ENCODE assay signal across 9 cellular contexts in genomic region chr5:172939045-172939444, GRCh38. TPM values are rescaled to one million over a fixed set of nuclear protein-coding genes. Genes with fewer than 3 reads are reported as not detected.
DNase-seq lines count a peak whose midpoint lies in the region; ATAC-seq and TF ChIP-seq lines count a peak whose summit lies in the region.
"Had no signal": no experiment of that assay in that cellular context is flagged by ENCODE, and none has a peak within 500 bp of the region (broad histone marks: within the 10 kb centered on the region; RNA-seq: fewer than 3 reads in every experiment).

No MANE protein-coding gene starts in this region.

- in situ Hi-C loops in GM23248 (cut with MboI): loop anchor here (25.0 kb wide), 1 partner anchor 477 kb away; the partner anchor contains the start of gene SH3PXD2B
- in situ Hi-C loops in SK-MEL-5 (cut with HindIII; ENCODE audit: low pct_unique_long_range_greater_than_20kb, low sequenced_read_pairs): no loop called here

- intact Hi-C loops in left cardiac atrium (cut with DNase I): loop anchor here in 1 of 2 donors (10.0 kb wide), 1 partner anchor 164 kb away; the partner anchor contains the start of gene DUSP1

- CTCF ChIA-PET in AG04449 (lab: Yijun Ruan, JAX): interaction anchor here (0.7 to 22.5 kb wide), 19 partner anchors 6 to 229 kb away, joined by 3 to 595 read pairs (median 5); no protein-coding TSS in a partner anchor

- H3K27ac Mint-ChIP-seq in naive thymus-derived CD8-positive, alpha-beta T cell: no peak overlapping the region

- POLR2A ChIA-PET in AG04449 (lab: Yijun Ruan, JAX): interaction anchor here (0.7 kb wide), 1 partner anchor 168 kb away, joined by 5 read pairs; the partner anchor contains the start of gene DUSP1
- POLR2A ChIA-PET in naive thymus-derived CD8-positive, alpha-beta T cell (lab: Charles Lee): interaction anchor here (0.8 kb wide), 1 partner anchor 242 kb away, joined by 3 read pairs; no protein-coding TSS in a partner anchor

- TF ChIP-seq CTCF in AG04449 (IDR thresholded peaks at IDR 0.05; ENCODE audit: insufficient read depth, low read length, missing control alignments): peak; percentile 58

- no peak overlapping the region for H2AFZ ChIP-seq in GM23248

- H3K4me3 Mint-ChIP-seq in naive thymus-derived CD8-positive, alpha-beta T cell: no peak overlapping the region

- peaks cover 0 to 3% (median 0%) of the 10 kb centered on the region in 4 donors for H3K4me1 Mint-ChIP-seq in naive thymus-derived CD8-positive, alpha-beta T cell

- H3K27ac ChIP-seq in GM23248: no peak overlapping the region
- H3K27ac ChIP-seq: left lung had no signal

- no peaks in the 10 kb centered on the region for H3K79me2 ChIP-seq in GM23248 (ENCODE audit: insufficient read depth)

- no peaks in the 10 kb centered on the region for H3K27me3 Mint-ChIP-seq in naive thymus-derived CD8-positive, alpha-beta T cell

- H3K4me1 ChIP-seq in GM23248 (ENCODE audit: insufficient read depth): peaks cover 16% of the 10 kb centered on the region
- H3K4me1 ChIP-seq: left lung had no signal

- H3F3A ChIP-seq in GM23248 (ENCODE audit: insufficient read depth): peaks cover 15% of the 10 kb centered on the region

- no peaks in the 10 kb centered on the region for H4K20me1 ChIP-seq in GM23248 (ENCODE audit: insufficient read depth)

- H3K4me3 ChIP-seq in AG04449 (ENCODE audit: low read depth, low read length) (no peak overlapping the region), GM23248 (no peak overlapping the region)
- H3K4me3 ChIP-seq: left lung had no signal

- no peak overlapping the region for H3K9ac ChIP-seq in GM23248

- no peak overlapping the region for H3K4me2 ChIP-seq in GM23248 (ENCODE audit: unreplicated experiment)

- ATAC-seq in left cardiac atrium: no peak
- ATAC-seq in GM21786 (IDR thresholded peaks at IDR 0.05; ENCODE audit: unreplicated experiment): no peak
- no peak for ATAC-seq in naive thymus-derived CD8-positive, alpha-beta T cell
- ATAC-seq: left lung had no signal

- H3K9me3 Mint-ChIP-seq in naive thymus-derived CD8-positive, alpha-beta T cell: no peaks in the 10 kb centered on the region

- no peaks in the 10 kb centered on the region for H3K9me3 ChIP-seq in GM23248 (ENCODE audit: low read depth)
- H3K9me3 ChIP-seq: left lung had no signal

- no peaks in the 10 kb centered on the region for H3K27me3 ChIP-seq in GM23248 (replicated peaks; ENCODE audit: insufficient read depth)
- H3K27me3 ChIP-seq: left lung had no signal

- WGBS in GM23248 (ENCODE audit: low coverage in 1 of 2, low lambda C conversion rate in 2 of 2, missing lambda C conversion rate in 2 of 2), 2 experiments: 93 to 94% methylated on average over 10 of the region's 10 CpGs

- H3K9me2 ChIP-seq in GM23248 (ENCODE audit: insufficient read depth): no peaks in the 10 kb centered on the region

- H3K36me3 ChIP-seq in GM23248 (ENCODE audit: low read depth): no peaks in the 10 kb centered on the region; the same call in 1 of the 2 replicates

- H3K36me3 Mint-ChIP-seq in naive thymus-derived CD8-positive, alpha-beta T cell: peaks cover 4 to 61% (median 9%) of the 10 kb centered on the region in 3 donors

- DNase-seq in AG04449 (ENCODE audit: low read depth, low spot score): no peak
- DNase-seq in GM23248: peak; percentile 67
- peak; percentile 60 for DNase-seq in SK-MEL-5 (ENCODE audit: low read depth, low spot score)
- peak; percentile 16 for DNase-seq in left cardiac atrium
- DNase-seq in activated effector memory CD4-positive, alpha-beta T cell treated with anti-CD3 and anti-CD28 coated beads, Interleukin-2, amount 50 U/mL, for 16 hours: no peak
- DNase-seq in HT-29 (ENCODE audit: low spot score): no peak
- no peak for DNase-seq in naive thymus-derived CD8-positive, alpha-beta T cell

RNA-seq across cellular contexts. Expression of gene RPL26L1, which starts 20.2 kb away (rescaled TPM):
- 24.3 and 30.7 TPM in 2 replicates for total RNA-seq in GM23248 (2014; rRNA removed; shearing (Covaris generic))
- polyA plus RNA-seq in GM23248 (2016; fragmentation: Nextera tagmentation; extraction: Ambion mirVana): 102 and 104 TPM in 2 replicates
- total RNA-seq in SK-MEL-5 (2014; rRNA removed; shearing (Covaris generic)): 97.8 and 107 TPM in 2 replicates
- 58.1 and 73.8 TPM in 2 replicates for polyA plus RNA-seq in SK-MEL-5 (2015; cell fraction: cytosol; rRNA removed)
- 9.6 and 31.7 TPM in 2 replicates for polyA plus RNA-seq in SK-MEL-5 (2015; cell fraction: nucleus; rRNA removed)
- 10 to 100 TPM; 22.4 to 22.6 TPM for total RNA-seq in left cardiac atrium
- total RNA-seq in HT-29 (2014; rRNA removed; shearing (Covaris generic)): 36.6 and 41.9 TPM in 2 replicates
- 10 to 100 TPM; 15.7 to 16.5 TPM for total RNA-seq in naive thymus-derived CD8-positive, alpha-beta T cell
- polyA plus RNA-seq in naive thymus-derived CD8-positive, alpha-beta T cell: 10 to 100 TPM; 38.2 to 42.1 (median 40.3) TPM

RNA-seq across cellular contexts. Expression of gene ATP6V0E1, which starts 44.5 kb away (rescaled TPM):
- total RNA-seq in GM23248 (2014; rRNA removed; shearing (Covaris generic)): 175 and 204 TPM in 2 replicates
- 675 and 702 TPM in 2 replicates for polyA plus RNA-seq in GM23248 (2016; fragmentation: Nextera tagmentation; extraction: Ambion mirVana)
- total RNA-seq in SK-MEL-5 (2014; rRNA removed; shearing (Covaris generic)): 303 and 324 TPM in 2 replicates
- 129 and 198 TPM in 2 replicates for polyA plus RNA-seq in SK-MEL-5 (2015; cell fraction: cytosol; rRNA removed)
- 37.2 and 49.4 TPM in 2 replicates for polyA plus RNA-seq in SK-MEL-5 (2015; cell fraction: nucleus; rRNA removed)
- total RNA-seq in left cardiac atrium: 100 to 1,000 TPM; 204 to 208 TPM
- total RNA-seq in HT-29 (2014; rRNA removed; shearing (Covaris generic)): 90.3 and 90.5 TPM in 2 replicates
- total RNA-seq in naive thymus-derived CD8-positive, alpha-beta T cell: 100 to 1,000 TPM; 141 to 150 TPM
- polyA plus RNA-seq in naive thymus-derived CD8-positive, alpha-beta T cell: 100 to 1,000 TPM; 411 to 532 (median 494) TPM

Comparison
In these comparisons a context has a peak if more than half of its experiments do, and no peak if none do; other contexts are left out.
1. DNase-seq: peak in GM23248 (single experiment), SK-MEL-5 (single experiment) and left cardiac atrium (single experiment); none in AG04449 (single experiment), activated effector memory CD4-positive, alpha-beta T cell treated with anti-CD3 and anti-CD28 coated beads, Interleukin-2, amount 50 U/mL, for 16 hours (single experiment), HT-29 (single experiment) and naive thymus-derived CD8-positive, alpha-beta T cell (0 of 10).